9 cellular contexts compared by ENCODE assay signal in the genomic region with DNA sequence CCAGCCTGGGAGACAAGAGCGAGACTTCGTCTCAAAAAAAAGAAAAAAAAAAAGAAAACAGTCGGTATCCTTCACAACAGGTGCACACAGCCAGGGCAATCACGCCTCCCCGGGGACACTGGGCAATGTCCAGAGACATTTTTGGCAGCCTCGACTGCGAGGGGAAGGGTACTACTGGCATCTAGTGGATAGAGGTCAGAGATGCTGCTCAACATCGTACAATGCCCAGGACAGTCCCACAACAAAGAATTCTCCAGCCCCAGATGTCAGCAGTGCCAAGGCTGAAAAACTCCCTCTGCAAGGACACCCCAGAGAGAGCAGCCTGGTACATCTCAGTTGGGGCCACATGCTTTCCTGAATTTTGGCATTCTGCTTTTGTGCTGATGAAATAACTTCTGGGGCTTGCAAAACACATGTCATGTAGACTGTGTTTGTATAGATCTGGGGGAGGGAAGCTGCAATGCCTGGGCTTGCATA. TPM values are rescaled to one million over a fixed set of nuclear protein-coding genes. Genes with fewer than 3 reads are reported as not detected.
DNase-seq lines count a peak whose midpoint lies in the region; ATAC-seq, FAIRE-seq and TF ChIP-seq lines count a peak whose summit lies in the region.
"Had no signal": no experiment of that assay in that cellular context is flagged by ENCODE, and none has a peak within 500 bp of the region (broad histone marks: within the 10 kb centered on the region; RNA-seq: fewer than 3 reads in every experiment).

No MANE protein-coding gene starts in this region.

- DNase-seq in Ammon's horn (ENCODE audit: low spot score): peak; percentile 42
- no peak for DNase-seq in astrocyte of the cerebellum (ENCODE audit: low read depth)
- DNase-seq in HepG2 (ENCODE audit: low spot score): no peak
- DNase-seq in COLO829 (ENCODE audit: low spot score): no peak

- no peak overlapping the region for H3K9ac ChIP-seq in HepG2 (ENCODE audit: insufficient read depth, low read depth, low read length)

- CTCF ChIA-PET in HepG2 (lab: Yijun Ruan, JAX; ENCODE audit: low intra/inter-chr PET ratio, low total read pairs): interaction anchor here (1.0 to 4.0 kb wide), 2 partner anchors 34 to 39 kb away, joined by 4 to 43 read pairs; no protein-coding TSS in a partner anchor

- POLR2A ChIA-PET in HepG2 (lab: Yijun Ruan, JAX): interaction anchor here (1.0 to 3.5 kb wide), 5 partner anchors 11 to 35 kb away, joined by 3 to 17 read pairs (median 5); partner anchors contain the start of gene ALDH2

- no peaks in the 10 kb centered on the region for H3K27me3 ChIP-seq in HepG2 (ENCODE audit: control insufficient read depth in 1 of 2, insufficient read depth in 2 of 2, low read length in 2 of 2)

- H3K9me3 ChIP-seq in HepG2 (ENCODE audit: low read length): no peaks in the 10 kb centered on the region

- no peak for TF ChIP-seq POLR2A in HepG2 (IDR thresholded peaks at IDR 0.05; ENCODE audit: insufficient read depth in 1 of 2, low read depth in 2 of 2, low read length in 2 of 2)

- 59% methylated on average over 8 of the region's 8 CpGs for WGBS in HepG2 (ENCODE audit: low lambda C conversion rate)

- ATAC-seq in HepG2 (peak; percentile 75), GM18498 (IDR thresholded peaks at IDR 0.05; ENCODE audit: unreplicated experiment) (no peak), HG02678 (IDR thresholded peaks at IDR 0.05; ENCODE audit: unreplicated experiment) (no peak), HG03139 (IDR thresholded peaks at IDR 0.05; ENCODE audit: unreplicated experiment) (no peak)

- no peak overlapping the region for H3K4me3 ChIP-seq in astrocyte of the cerebellum (ENCODE audit: low read depth, low read length)
- no peak overlapping the region for H3K4me3 ChIP-seq in HepG2 (replicated peaks in 1 of 3; ENCODE audit: insufficient read depth in 1 of 3, low read depth in 2 of 3, low read length in 3 of 3)

- TF ChIP-seq EP300 in Ishikawa (IDR thresholded peaks at IDR 0.05; ENCODE audit: borderline replicate concordance) (no peak), HepG2 (IDR thresholded peaks at IDR 0.05; ENCODE audit: low read depth in 2 of 2, low read length in 2 of 2) (no peak), HepG2 (CRISPR knock-in tag; IDR thresholded peaks at IDR 0.05; ENCODE audit: borderline replicate concordance) (no peak)

- no peak overlapping the region for H3K27ac ChIP-seq in HepG2 (ENCODE audit: extremely low read length, insufficient read depth, low read length)

- in situ Hi-C loops in astrocyte of the cerebellum (cut with HindIII; ENCODE audit: low sequenced_read_pairs) (no loop called here), HepG2 (cut with HindIII; ENCODE audit: extremely low pct_ligation_motif_present, low pct_unique_long_range_greater_than_20kb) (no loop called here)

- no peaks in the 10 kb centered on the region for H3K79me2 ChIP-seq in HepG2 (ENCODE audit: insufficient read depth, low read length)

- peak; percentile 56 for TF ChIP-seq RAD21 in Ishikawa (IDR thresholded peaks at IDR 0.05; ENCODE audit: low read depth)
- peak; percentile 81 for TF ChIP-seq RAD21 in HepG2 (CRISPR knock-in tag; IDR thresholded peaks at IDR 0.05)

- H3K4me1 ChIP-seq in HepG2 (ENCODE audit: insufficient read depth, low read length): peaks cover 36% of the 10 kb centered on the region

- peak; percentile 72 for FAIRE-seq in HepG2 (lab: Jason Lieb, UNC)
- FAIRE-seq: endometrium had no signal

- no TSS peak for BruUV-seq in HepG2 (replicated peaks; lab: Mats Ljungman, UMichigan)

- intact Hi-C loops in HepG2 (cut with micrococcal nuclease; ENCODE audit: unreplicated experiment): loop anchor here (1.0 kb wide), 1 partner anchor 35 kb away; no protein-coding TSS in a partner anchor

- peak; percentile 39 for TF ChIP-seq CTCF in astrocyte of the cerebellum (IDR thresholded peaks at IDR 0.05; ENCODE audit: low read depth, low read length, missing control alignments)
- TF ChIP-seq CTCF in HepG2 (CRISPR knock-in tag; IDR thresholded peaks at IDR 0.05): peak; percentile 82

- no peak overlapping the region for H3K4me2 ChIP-seq in HepG2 (ENCODE audit: low read depth, low read length)

- no peak overlapping the region for H2AFZ ChIP-seq in HepG2 (ENCODE audit: low read length)

- H4K20me1 ChIP-seq in HepG2 (ENCODE audit: insufficient read depth, low read length): no peaks in the 10 kb centered on the region

- peaks cover 36 to 64% of the 10 kb centered on the region in 2 experiments; a peak in 4 of 5 replicates for H3K36me3 ChIP-seq in HepG2 (replicated peaks in 1 of 2; ENCODE audit: control insufficient read depth in 1 of 2, insufficient read depth in 2 of 2, low read length in 2 of 2)

TF ChIP-seq in HepG2, 621 proteins besides CTCF, POLR2A, EP300 and RAD21 (continues in another document):
- TF ChIP-seq SOX6 (IDR thresholded peaks at IDR 0.05) (no peak), SOX6 (CRISPR knock-in tag; IDR thresholded peaks at IDR 0.05) (peak; percentile 36; the same call in 1 of the 2 replicates), LCORL (IDR thresholded peaks at IDR 0.05) (no peak), LCORL (CRISPR knock-in tag; IDR thresholded peaks at IDR 0.05) (peak; percentile 48; the same call in 1 of the 2 replicates), HOXA3 (CRISPR knock-in tag; IDR thresholded peaks at IDR 0.05) (peak; percentile 16; the same call in 1 of the 2 replicates), CEBPB (IDR thresholded peaks at IDR 0.05; ENCODE audit: borderline replicate concordance, low read depth, low read length) (peak; percentile 57; the same call in 1 of the 2 replicates), ZNF24 (IDR thresholded peaks at IDR 0.05) (no peak), MYC (CRISPR knock-in tag; IDR thresholded peaks at IDR 0.05; ENCODE audit: borderline replicate concordance) (no peak), ISL2 (CRISPR knock-in tag; IDR thresholded peaks at IDR 0.05) (no peak), CEBPG (CRISPR knock-in tag; IDR thresholded peaks at IDR 0.05) (no peak; the same call in 1 of the 2 replicates)
- TF ChIP-seq, protein P1, sequence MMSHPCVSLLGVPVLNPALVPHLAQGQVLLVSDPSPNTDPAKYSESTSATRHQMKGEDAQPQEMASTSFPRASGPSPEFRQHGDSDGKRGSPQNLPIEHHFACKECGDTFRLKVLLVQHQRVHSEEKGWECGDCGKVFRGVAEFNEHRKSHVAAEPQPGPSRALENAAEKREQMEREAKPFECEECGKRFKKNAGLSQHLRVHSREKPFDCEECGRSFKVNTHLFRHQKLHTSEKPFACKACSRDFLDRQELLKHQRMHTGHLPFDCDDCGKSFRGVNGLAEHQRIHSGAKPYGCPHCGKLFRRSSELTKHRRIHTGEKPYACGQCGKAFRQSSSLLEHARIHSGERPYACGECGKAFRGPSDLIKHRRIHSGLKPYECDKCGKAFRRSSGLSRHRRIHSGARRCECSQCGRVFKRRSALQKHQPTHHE (CRISPR knock-in tag; IDR thresholded peaks at IDR 0.05; ENCODE audit: borderline replicate concordance): no peak

RNA-seq across cellular contexts. Expression of gene ALDH2, which starts 21.5 kb away (rescaled TPM):
- 72.8 and 103 TPM in 2 replicates for total RNA-seq in HepG2 (2016; rRNA removed; fragmentation: Illumina TruSeq; extraction: Trizol)
- total RNA-seq in HepG2 (2016; cell fraction: cytosol; rRNA removed; fragmentation: Illumina TruSeq; extraction: Trizol; ENCODE audit: low read depth): 8.4 and 10.0 TPM in 2 replicates
- 66.6 and 111 TPM in 2 replicates for total RNA-seq in HepG2 (2016; cell fraction: insoluble cytoplasmic fraction; rRNA removed; fragmentation: Illumina TruSeq; extraction: Trizol)
- 21.1 and 23.4 TPM in 2 replicates for total RNA-seq in HepG2 (2016; cell fraction: membrane; rRNA removed; fragmentation: Illumina TruSeq; extraction: Trizol)
- total RNA-seq in HepG2 (2016; cell fraction: nucleus; rRNA removed; fragmentation: Illumina TruSeq; extraction: Trizol): 30.1 and 34.3 TPM in 2 replicates
- polyA plus RNA-seq in HepG2 (2011; rRNA removed): 67.8 and 78.8 TPM in 2 replicates
- polyA plus RNA-seq in HepG2 (2011; cell fraction: cytosol; rRNA removed): 60.0 and 72.7 TPM in 2 replicates
- polyA plus RNA-seq in HepG2 (2011; cell fraction: nucleus; rRNA removed): 56.8 and 58.9 TPM in 2 replicates
- 46.9 and 67.0 TPM in 2 replicates for polyA plus RNA-seq in HepG2 (2012)
- 21.3 and 21.9 TPM in 2 replicates for polyA plus RNA-seq in HepG2 (2016; cell fraction: cytosol; fragmentation: Illumina TruSeq; extraction: Trizol; ENCODE audit: low read depth)
- 133 and 139 TPM in 2 replicates for polyA plus RNA-seq in HepG2 (2016; cell fraction: insoluble cytoplasmic fraction; fragmentation: Illumina TruSeq; extraction: Trizol; ENCODE audit: low read depth)
- polyA plus RNA-seq in HepG2 (2016; cell fraction: membrane; fragmentation: Illumina TruSeq; extraction: Trizol; ENCODE audit: low read depth): 31.6 and 34.9 TPM in 2 replicates
- 105 and 114 TPM in 2 replicates for polyA plus RNA-seq in HepG2 (2016; cell fraction: nucleus; fragmentation: Illumina TruSeq; extraction: Trizol; ENCODE audit: insufficient read depth, low read depth)
- polyA minus RNA-seq in HepG2 (2011; rRNA and poly(A)+ RNA removed; ENCODE audit: low replicate concordance): 3.8 and 84.5 TPM in 2 replicates
- 39.2 and 47.6 TPM in 2 replicates for polyA minus RNA-seq in HepG2 (2011; cell fraction: cytosol; rRNA and poly(A)+ RNA removed)
- polyA minus RNA-seq in HepG2 (2011; cell fraction: nucleus; rRNA and poly(A)+ RNA removed): 13.9 and 14.5 TPM in 2 replicates

RNA-seq across cellular contexts. Expression of gene MAPKAPK5, which starts 53.8 kb away (rescaled TPM):
- 47.5 and 58.2 TPM in 2 replicates for total RNA-seq in HepG2 (2016; rRNA removed; fragmentation: Illumina TruSeq; extraction: Trizol)
- total RNA-seq in HepG2 (2016; cell fraction: cytosol; rRNA removed; fragmentation: Illumina TruSeq; extraction: Trizol; ENCODE audit: low read depth): 39.2 and 39.5 TPM in 2 replicates
- total RNA-seq in HepG2 (2016; cell fraction: insoluble cytoplasmic fraction; rRNA removed; fragmentation: Illumina TruSeq; extraction: Trizol): 47.8 and 57.4 TPM in 2 replicates
- total RNA-seq in HepG2 (2016; cell fraction: membrane; rRNA removed; fragmentation: Illumina TruSeq; extraction: Trizol): 77.5 and 77.8 TPM in 2 replicates
- 54.2 and 63.6 TPM in 2 replicates for total RNA-seq in HepG2 (2016; cell fraction: nucleus; rRNA removed; fragmentation: Illumina TruSeq; extraction: Trizol)
- 36.7 and 43.2 TPM in 2 replicates for polyA plus RNA-seq in HepG2 (2011; rRNA removed)
- 32.6 TPM in 2 replicates for polyA plus RNA-seq in HepG2 (2011; cell fraction: cytosol; rRNA removed)
- 51.8 and 52.3 TPM in 2 replicates for polyA plus RNA-seq in HepG2 (2011; cell fraction: nucleus; rRNA removed)
- 27.7 and 31.8 TPM in 2 replicates for polyA plus RNA-seq in HepG2 (2012)
- 34.7 and 39.7 TPM in 2 replicates for polyA plus RNA-seq in HepG2 (2016; cell fraction: cytosol; fragmentation: Illumina TruSeq; extraction: Trizol; ENCODE audit: low read depth)
- polyA plus RNA-seq in HepG2 (2016; cell fraction: insoluble cytoplasmic fraction; fragmentation: Illumina TruSeq; extraction: Trizol; ENCODE audit: low read depth): 46.1 and 53.0 TPM in 2 replicates
- polyA plus RNA-seq in HepG2 (2016; cell fraction: membrane; fragmentation: Illumina TruSeq; extraction: Trizol; ENCODE audit: low read depth): 54.7 and 59.5 TPM in 2 replicates
- 84.3 and 88.6 TPM in 2 replicates for polyA plus RNA-seq in HepG2 (2016; cell fraction: nucleus; fragmentation: Illumina TruSeq; extraction: Trizol; ENCODE audit: insufficient read depth, low read depth)
- polyA minus RNA-seq in HepG2 (2011; rRNA and poly(A)+ RNA removed; ENCODE audit: low replicate concordance): 27.6 and 41.1 TPM in 2 replicates
- 11.3 and 19.1 TPM in 2 replicates for polyA minus RNA-seq in HepG2 (2011; cell fraction: cytosol; rRNA and poly(A)+ RNA removed)
- polyA minus RNA-seq in HepG2 (2011; cell fraction: nucleus; rRNA and poly(A)+ RNA removed): 51.0 and 69.4 TPM in 2 replicates
